In the genomic region with DNA sequence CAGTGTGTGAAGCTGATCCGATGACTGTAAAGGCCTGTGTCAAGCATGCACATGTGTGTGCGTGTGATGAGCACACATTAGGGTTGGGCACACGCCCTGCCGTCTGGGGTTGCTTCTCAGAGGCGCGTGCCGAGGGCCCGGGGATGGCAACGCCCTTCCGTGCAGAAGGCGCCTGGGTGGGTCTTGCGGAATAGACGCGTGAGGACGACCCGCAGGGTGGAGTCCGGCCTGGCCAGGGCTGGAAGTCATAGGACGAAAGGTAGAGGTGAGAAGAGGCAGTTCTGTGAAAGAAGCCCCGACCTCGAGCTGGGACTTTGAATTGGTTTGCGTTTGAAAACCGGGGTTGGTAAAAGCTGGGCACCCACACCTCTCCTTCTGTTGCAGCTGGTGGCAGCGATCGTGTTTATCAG, we compare ENCODE assay signal across 28 cellular contexts. TPM values are rescaled to one million over a fixed set of nuclear protein-coding genes. Genes with fewer than 3 reads are reported as not detected.
"Had no signal": no experiment of that assay in that cellular context is flagged by ENCODE, and none has a peak within 500 bp of the region (broad histone marks: within the 10 kb centered on the region; RNA-seq: fewer than 3 reads in every experiment).

No MANE protein-coding gene starts in this region.

- H3K9me3 ChIP-seq: ascending aorta, sigmoid colon, tibial nerve had no signal

- H3K4me1 ChIP-seq: ascending aorta, neural progenitor cell, sigmoid colon, tibial nerve had no signal

- H3K27ac ChIP-seq: ascending aorta, cardiac muscle cell, neural progenitor cell, sigmoid colon, SK-N-MC, tibial nerve, WERI-Rb-1 had no signal

- DNase-seq: activated CD4-positive, alpha-beta T cell treated with anti-CD3 and anti-CD28 coated beads for 48 hours; activated CD4-positive, alpha-beta T cell treated with anti-CD3 and anti-CD28 coated beads, Interleukin-2, amount 50 U/mL, for 48 hours; activated CD8-positive, alpha-beta memory T cell treated with anti-CD3 and anti-CD28 coated beads for 24 hours; activated T-cell treated with anti-CD3 and anti-CD28 coated beads, Interleukin-2, amount 50 U/mL, for 24 hours; cortex of kidney; effector memory CD8-positive, alpha-beta T cell; foreskin fibroblast; islet precursor cell; left colon; natural killer cell; sigmoid colon; stimulated activated CD4-positive, alpha-beta T cell treated with anti-CD3 and anti-CD28 coated beads, Interleukin-15, amount 100 ng/mL, for 24 hours; stimulated activated CD4-positive, alpha-beta T cell treated with anti-CD3 and anti-CD28 coated beads, Interleukin-2, amount 100 ng/mL, for 24 hours; stimulated activated naive CD4-positive, alpha-beta T cell treated with Interleukin-2 at 50 U/mL for 16 hours; SW 1271; T1000; WERI-Rb-1 had no signal

- H3K27ac Mint-ChIP-seq: activated naive CD8-positive, alpha-beta T cell; activated T-cell treated with anti-CD3 and anti-CD28 coated beads, Interleukin-2, amount 50 U/mL, for 24 hours; brain; effector memory CD8-positive, alpha-beta T cell; memory B cell; natural killer cell; neural progenitor cell; T-helper 1 cell treated with Interleukin-12 subunit alpha and Interleukin-12 subunit beta and Interleukin-4 antibody, amounts not matched to agents 30 μg/mL and 1 μg/mL, for 36 hours had no signal

- H3K4me3 Mint-ChIP-seq: activated naive CD8-positive, alpha-beta T cell; activated T-cell treated with anti-CD3 and anti-CD28 coated beads, Interleukin-2, amount 50 U/mL, for 24 hours; brain; effector memory CD8-positive, alpha-beta T cell; memory B cell; natural killer cell; neural progenitor cell; T-helper 1 cell treated with Interleukin-12 subunit alpha and Interleukin-12 subunit beta and Interleukin-4 antibody, amounts not matched to agents 30 μg/mL and 1 μg/mL, for 36 hours had no signal

- H3K4me3 ChIP-seq: ascending aorta, cardiac muscle cell, neural progenitor cell, sigmoid colon, SK-N-MC, smooth muscle cell, tibial nerve had no signal

- ATAC-seq: activated CD4-positive, CD25-positive, alpha-beta regulatory T cell treated with anti-CD3 and anti-CD28 coated beads, Interleukin-2, amount 50 U/mL, for 24 hours; effector memory CD8-positive, alpha-beta T cell; left colon; natural killer cell had no signal

- H3K9ac ChIP-seq: neural progenitor cell had no signal

- H3K27me3 Mint-ChIP-seq: activated T-cell treated with anti-CD3 and anti-CD28 coated beads, Interleukin-2, amount 50 U/mL, for 24 hours had no signal

- H3K9me3 Mint-ChIP-seq: activated T-cell treated with anti-CD3 and anti-CD28 coated beads, Interleukin-2, amount 50 U/mL, for 24 hours; brain; effector memory CD8-positive, alpha-beta T cell; memory B cell; natural killer cell; neural progenitor cell; T-helper 1 cell treated with Interleukin-12 subunit alpha and Interleukin-12 subunit beta and Interleukin-4 antibody, amounts not matched to agents 30 μg/mL and 1 μg/mL, for 36 hours had no signal

- H3K27me3 ChIP-seq: ascending aorta, cardiac muscle cell, neural progenitor cell, tibial nerve had no signal

- H3K4me1 Mint-ChIP-seq: memory B cell, natural killer cell, neural progenitor cell had no signal

- H3K36me3 ChIP-seq: ascending aorta, cardiac muscle cell, neural progenitor cell, sigmoid colon, WERI-Rb-1 had no signal

- H3K36me3 Mint-ChIP-seq: activated naive CD8-positive, alpha-beta T cell; brain; memory B cell; natural killer cell; neural progenitor cell had no signal

RNA-seq across cellular contexts. Expression of a gene that starts 35.7 kb away (rescaled TPM):
- total RNA-seq: cardiac muscle cell had no signal
